Comparison of ENCODE assay signal across 8 cellular contexts in the genomic region with DNA sequence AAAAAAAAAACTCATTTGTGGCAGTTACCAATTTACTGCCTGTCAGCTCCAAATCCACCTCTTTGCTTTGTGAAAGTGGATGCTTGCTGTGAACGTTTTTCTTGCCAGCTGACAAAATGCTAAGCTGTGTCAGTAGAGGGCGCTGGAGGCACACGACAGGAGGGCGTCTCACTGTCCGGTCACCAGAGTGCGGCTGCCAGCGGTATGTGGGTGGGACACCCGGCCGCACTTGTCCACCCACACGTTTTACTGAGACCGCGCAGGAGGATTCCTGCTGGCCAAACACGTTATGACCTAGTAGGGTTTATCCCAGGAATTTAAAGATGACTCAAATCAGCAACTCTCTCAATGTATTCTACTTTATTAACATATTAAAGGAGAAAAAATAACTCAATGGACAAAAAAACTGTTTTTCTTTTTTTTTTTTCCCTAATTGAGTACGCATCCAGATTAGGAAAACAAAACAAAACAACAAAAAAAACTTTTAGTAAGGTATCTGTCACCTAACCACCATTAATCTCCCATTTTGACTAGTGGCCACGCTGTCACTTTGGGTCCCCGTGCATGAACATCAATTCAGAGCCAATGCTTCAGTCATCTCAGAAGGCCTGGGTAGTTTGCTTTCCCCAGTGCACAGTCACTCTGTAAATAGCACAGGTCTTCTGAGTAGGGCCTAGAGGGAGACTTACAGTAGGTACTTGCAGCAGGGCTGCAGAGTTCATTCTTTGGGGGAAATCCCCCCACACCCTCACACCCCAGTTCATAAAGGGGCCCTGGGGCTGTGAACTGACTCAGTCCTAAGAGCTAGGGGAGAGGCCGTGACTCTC. TPM values are rescaled to one million over a fixed set of nuclear protein-coding genes. Genes with fewer than 3 reads are reported as not detected.
DNase-seq lines count a peak whose midpoint lies in the region; ATAC-seq and TF ChIP-seq lines count a peak whose summit lies in the region.

No MANE protein-coding gene starts in this region.

- H3K27ac Mint-ChIP-seq in activated T-helper 1 cell treated with anti-CD3 and anti-CD28 coated beads, Interleukin-12 subunit alpha, Interleukin-12 subunit beta, Interleukin-2, Interleukin-4 antibody, amounts not matched to agents 30 ng/mL and 10 ng/mL and 1 ng/mL, durations not matched to agents 14 hours and 24 hours and 36 hours: peak overlapping the region; percentile 85

- H3K9ac ChIP-seq in neuronal stem cell (ENCODE audit: low read depth, low read length, poor library complexity): no peak overlapping the region

- no peak overlapping the region for H3K4ac ChIP-seq in neuronal stem cell (ENCODE audit: low read length)

- H3K27me3 Mint-ChIP-seq in activated T-helper 1 cell treated with anti-CD3 and anti-CD28 coated beads, Interleukin-12 subunit alpha, Interleukin-12 subunit beta, Interleukin-2, Interleukin-4 antibody, amounts not matched to agents 30 ng/mL and 10 ng/mL and 1 ng/mL, durations not matched to agents 14 hours and 24 hours and 36 hours (ENCODE audit: insufficient read depth): peaks cover 4% of the 10 kb centered on the region

- H3K4me3 ChIP-seq in fibroblast of mammary gland (ENCODE audit: control insufficient read depth, low read depth, low read length) (no peak overlapping the region), neuronal stem cell (ENCODE audit: low read length in 2 of 2) (no peak overlapping the region)

- H3K4me3 Mint-ChIP-seq in activated T-helper 1 cell treated with anti-CD3 and anti-CD28 coated beads, Interleukin-12 subunit alpha, Interleukin-12 subunit beta, Interleukin-2, Interleukin-4 antibody, amounts not matched to agents 30 ng/mL and 10 ng/mL and 1 ng/mL, durations not matched to agents 14 hours and 24 hours and 36 hours: peak overlapping the region; percentile 25

- peak; percentile 77 for ATAC-seq in GM21786 (IDR thresholded peaks at IDR 0.05; ENCODE audit: unreplicated experiment)

- no peak overlapping the region for H4K91ac ChIP-seq in neuronal stem cell (ENCODE audit: low read depth, low read length, poor library complexity)

- DNase-seq in ELF-1 (ENCODE audit: low read depth, low spot score) (peak; percentile 89), KG1 (lab: John Stamatoyannopoulos, UW) (peak; percentile 51), RKO (ENCODE audit: low spot score) (peak; percentile 95), fibroblast of mammary gland (ENCODE audit: low read depth) (peak; percentile 97), neuronal stem cell (ENCODE audit: low spot score) (peak; percentile 88), stromal cell of bone marrow (ENCODE audit: low read depth) (peak; percentile 85)
- peak; percentile 65 for DNase-seq in activated T-helper 1 cell treated with anti-CD3 and anti-CD28 coated beads, Interleukin-12 subunit alpha, Interleukin-12 subunit beta, Interleukin-2, Interleukin-4 antibody, amounts not matched to agents 30 ng/mL and 10 ng/mL and 1 ng/mL, durations not matched to agents 14 hours and 24 hours and 36 hours (ENCODE audit: low spot score)

- H2BK15ac ChIP-seq in neuronal stem cell (ENCODE audit: low read length): no peak overlapping the region

- no peaks in the 10 kb centered on the region for H3K27me3 ChIP-seq in neuronal stem cell (ENCODE audit: control insufficient read depth in 3 of 3, insufficient read depth in 3 of 3, low read depth in 1 of 3, low read length in 3 of 3)

- no peak overlapping the region for H4K8ac ChIP-seq in neuronal stem cell (ENCODE audit: low read depth, low read length)

- no peak overlapping the region for H2AK5ac ChIP-seq in neuronal stem cell (ENCODE audit: low read depth, low read length)

- no peaks in the 10 kb centered on the region for H3K4me1 ChIP-seq in neuronal stem cell (ENCODE audit: control insufficient read depth in 2 of 2, insufficient read depth in 1 of 2, low read depth in 1 of 2, low read length in 2 of 2)

- H3K18ac ChIP-seq in neuronal stem cell (ENCODE audit: low read length): no peak overlapping the region

- H3K9me3 Mint-ChIP-seq in activated T-helper 1 cell treated with anti-CD3 and anti-CD28 coated beads, Interleukin-12 subunit alpha, Interleukin-12 subunit beta, Interleukin-2, Interleukin-4 antibody, amounts not matched to agents 30 ng/mL and 10 ng/mL and 1 ng/mL, durations not matched to agents 14 hours and 24 hours and 36 hours: no peaks in the 10 kb centered on the region

- H3K27ac ChIP-seq in neuronal stem cell (replicated peaks; ENCODE audit: low read length): no peak overlapping the region

- no peak overlapping the region for H2BK120ac ChIP-seq in neuronal stem cell (ENCODE audit: low read depth, low read length)

- peaks cover 0 to 2% of the 10 kb centered on the region in 2 donors for H3K9me3 ChIP-seq in neuronal stem cell (replicated peaks in 1 of 2; ENCODE audit: control insufficient read depth in 2 of 2, insufficient read depth in 1 of 2, low read depth in 1 of 2, low read length in 2 of 2)

- peaks cover 24% of the 10 kb centered on the region for H3K4me1 Mint-ChIP-seq in activated T-helper 1 cell treated with anti-CD3 and anti-CD28 coated beads, Interleukin-12 subunit alpha, Interleukin-12 subunit beta, Interleukin-2, Interleukin-4 antibody, amounts not matched to agents 30 ng/mL and 10 ng/mL and 1 ng/mL, durations not matched to agents 14 hours and 24 hours and 36 hours (ENCODE audit: low read depth)

- H3K79me1 ChIP-seq in neuronal stem cell (ENCODE audit: low read depth, low read length): no peaks in the 10 kb centered on the region

- no CpG with 5 or more reads among the region's 17 CpGs for WGBS in neuronal stem cell (ENCODE audit: extremely low coverage in 2 of 2, insufficient read length in 2 of 2, insufficient replicate concordance in 1 of 2), 2 donors

- H3K36me3 Mint-ChIP-seq in activated T-helper 1 cell treated with anti-CD3 and anti-CD28 coated beads, Interleukin-12 subunit alpha, Interleukin-12 subunit beta, Interleukin-2, Interleukin-4 antibody, amounts not matched to agents 30 ng/mL and 10 ng/mL and 1 ng/mL, durations not matched to agents 14 hours and 24 hours and 36 hours (ENCODE audit: low read depth): peaks cover 2% of the 10 kb centered on the region

- H3K23ac ChIP-seq in neuronal stem cell (ENCODE audit: low read depth, low read length, poor library complexity): no peak overlapping the region

- peak overlapping the region; percentile 54 for H2AFZ ChIP-seq in neuronal stem cell (ENCODE audit: low read length)

- no peak overlapping the region for H2BK5ac ChIP-seq in neuronal stem cell (ENCODE audit: low read length)

- intact Hi-C loops in activated T-helper 1 cell treated with anti-CD3 and anti-CD28 coated beads, Interleukin-12 subunit alpha, Interleukin-12 subunit beta, Interleukin-2, Interleukin-4 antibody, amounts not matched to agents 30 ng/mL and 10 ng/mL and 1 ng/mL, durations not matched to agents 14 hours and 24 hours and 36 hours (cut with micrococcal nuclease): loop anchor here (1.0 to 2.0 kb wide), 10 partner anchors 17 to 194 kb away; partner anchors contain the start of gene LMLN

- H2BK12ac ChIP-seq in neuronal stem cell (ENCODE audit: low read length): no peak overlapping the region

- H3K36me3 ChIP-seq in neuronal stem cell (replicated peaks in 1 of 2; ENCODE audit: control insufficient read depth in 2 of 2, insufficient read depth in 2 of 2, low read length in 2 of 2): no peaks in the 10 kb centered on the region

- H3K4me2 ChIP-seq in neuronal stem cell (ENCODE audit: insufficient read depth, low read length, poor library complexity, severe bottlenecking): no peak overlapping the region

- H3K14ac ChIP-seq in neuronal stem cell (ENCODE audit: low read length): no peak overlapping the region

- peak; percentile 90 for TF ChIP-seq CTCF in fibroblast of mammary gland (conservative IDR thresholded peaks at IDR 0.05; ENCODE audit: control insufficient read depth, insufficient read depth, low read depth, low read length)

RNA-seq across cellular contexts. Expression of gene RPL35A, which starts 43.8 kb away (rescaled TPM):
- total RNA-seq in activated T-helper 1 cell treated with anti-CD3 and anti-CD28 coated beads, Interleukin-12 subunit alpha, Interleukin-12 subunit beta, Interleukin-2, Interleukin-4 antibody, amounts not matched to agents 30 ng/mL and 10 ng/mL and 1 ng/mL, durations not matched to agents 14 hours and 24 hours and 36 hours: 1,253 and 1,262 TPM in 2 replicates
- 4,075 TPM for polyA plus RNA-seq in neuronal stem cell (2013, experiment 1 of 2)
- polyA plus RNA-seq in neuronal stem cell (2013, experiment 2 of 2): 4,118 TPM

RNA-seq across cellular contexts. Expression of gene LMLN, which starts 53.8 kb away (rescaled TPM):
- 2.8 and 3.7 TPM in 2 replicates for total RNA-seq in activated T-helper 1 cell treated with anti-CD3 and anti-CD28 coated beads, Interleukin-12 subunit alpha, Interleukin-12 subunit beta, Interleukin-2, Interleukin-4 antibody, amounts not matched to agents 30 ng/mL and 10 ng/mL and 1 ng/mL, durations not matched to agents 14 hours and 24 hours and 36 hours
- 3.9 TPM for polyA plus RNA-seq in neuronal stem cell (2013, experiment 1 of 2)
- 4.3 TPM for polyA plus RNA-seq in neuronal stem cell (2013, experiment 2 of 2)
